In the genomic region with DNA sequence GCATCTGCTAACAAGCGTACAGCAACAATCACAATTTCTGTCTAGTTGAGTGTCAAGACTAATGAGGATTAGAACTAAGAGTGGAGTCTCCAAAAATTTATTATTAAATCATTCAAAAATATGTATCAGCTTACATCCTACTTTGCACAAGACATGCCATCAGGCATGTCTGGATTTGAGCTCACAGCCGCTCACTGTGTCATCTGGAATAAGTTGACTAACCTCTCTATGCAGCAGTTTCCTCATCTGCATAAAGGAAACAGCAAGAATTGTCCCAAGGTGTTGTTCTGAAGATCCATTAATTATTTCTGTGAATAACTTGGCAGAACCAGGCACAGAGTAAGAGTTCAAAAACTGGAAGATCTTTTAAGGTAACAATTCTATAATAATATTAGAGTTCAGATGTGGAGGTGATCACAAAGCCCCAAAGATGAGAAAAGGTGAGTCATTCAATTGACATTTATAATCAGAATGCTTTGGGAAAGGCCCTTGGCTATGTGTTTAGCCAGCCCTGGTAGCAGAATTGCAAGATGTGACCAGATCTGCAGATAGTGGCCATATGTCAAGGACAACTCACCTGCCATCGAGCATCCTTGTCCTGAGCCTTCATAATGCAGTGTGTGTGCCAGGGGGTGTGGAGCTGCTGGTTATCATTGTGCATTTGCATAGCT, we compare ENCODE assay signal across 23 cellular contexts.
"Had no signal": no experiment of that assay in that cellular context is flagged by ENCODE, and none has a peak within 500 bp of the region (broad histone marks: within the 10 kb centered on the region; RNA-seq: fewer than 3 reads in every experiment).

No MANE protein-coding gene starts in this region.

- H3K79me2 ChIP-seq: hepatocyte, parathyroid adenoma had no signal

- ATAC-seq: left cardiac atrium; left lung; naive thymus-derived CD4-positive, alpha-beta T cell; right lobe of liver; stimulated activated naive B cell treated with anti-CD40 and anti-IgM and Interleukin-4, amounts not matched to agents 10 μg/mL and 1 μg/mL and 100 μg/mL, for 72 hours had no signal

- H2AFZ ChIP-seq: hepatocyte, neural progenitor cell, parathyroid adenoma had no signal

- H3K4me2 ChIP-seq: hepatocyte, neural progenitor cell had no signal

- H3K4me1 ChIP-seq: left lung, neural progenitor cell, parathyroid adenoma, right lobe of liver, tibial nerve, upper lobe of left lung had no signal

- H3K9me3 ChIP-seq: esophagus squamous epithelium, left lung, right lobe of liver, thoracic aorta, tibial nerve, upper lobe of left lung had no signal

- H3K4me3 ChIP-seq: dorsolateral prefrontal cortex, esophagus squamous epithelium, hepatocyte, left lung, neural progenitor cell, right lobe of liver, thoracic aorta, tibial nerve, upper lobe of left lung had no signal

- H3K27ac ChIP-seq: dorsolateral prefrontal cortex, esophagus squamous epithelium, hepatocyte, left lung, neural progenitor cell, parathyroid adenoma, right lobe of liver, thoracic aorta, tibial nerve, upper lobe of left lung had no signal

- H3K4me3 Mint-ChIP-seq: naive thymus-derived CD4-positive, alpha-beta T cell; nephron; neural progenitor cell; stimulated activated naive B cell treated with anti-CD40 and anti-IgM and Interleukin-4, amounts not matched to agents 10 μg/mL and 1 μg/mL and 100 μg/mL, for 72 hours; stimulated activated naive CD8-positive, alpha-beta T cell treated with anti-CD3 and anti-CD28 coated beads, Interleukin-15, Interleukin-2, amounts not matched to agents 100 ng/mL and 50 ng/mL, for 24 hours had no signal

- H3K27ac Mint-ChIP-seq: naive thymus-derived CD4-positive, alpha-beta T cell; nephron; neural progenitor cell; progenitor cell of endocrine pancreas; stimulated activated naive B cell treated with anti-CD40 and anti-IgM and Interleukin-4, amounts not matched to agents 10 μg/mL and 1 μg/mL and 100 μg/mL, for 72 hours; stimulated activated naive CD8-positive, alpha-beta T cell treated with anti-CD3 and anti-CD28 coated beads, Interleukin-15, Interleukin-2, amounts not matched to agents 100 ng/mL and 50 ng/mL, for 24 hours had no signal

- H3K9me3 Mint-ChIP-seq: nephron; neural progenitor cell; stimulated activated naive B cell treated with anti-CD40 and anti-IgM and Interleukin-4, amounts not matched to agents 10 μg/mL and 1 μg/mL and 100 μg/mL, for 72 hours; stimulated activated naive CD8-positive, alpha-beta T cell treated with anti-CD3 and anti-CD28 coated beads, Interleukin-15, Interleukin-2, amounts not matched to agents 100 ng/mL and 50 ng/mL, for 24 hours had no signal

- H3K36me3 Mint-ChIP-seq: naive thymus-derived CD4-positive, alpha-beta T cell; neural progenitor cell; stimulated activated naive B cell treated with anti-CD40 and anti-IgM and Interleukin-4, amounts not matched to agents 10 μg/mL and 1 μg/mL and 100 μg/mL, for 72 hours had no signal

- H3K4me1 Mint-ChIP-seq: naive thymus-derived CD4-positive, alpha-beta T cell; nephron; neural progenitor cell; stimulated activated naive B cell treated with anti-CD40 and anti-IgM and Interleukin-4, amounts not matched to agents 10 μg/mL and 1 μg/mL and 100 μg/mL, for 72 hours had no signal

- DNase-seq: cortex of kidney; dorsolateral prefrontal cortex; effector CD4-positive, alpha-beta T cell; esophagus squamous epithelium; left cardiac atrium; left lung; mesendoderm; midbrain; naive thymus-derived CD4-positive, alpha-beta T cell; right lobe of liver; small intestine; stimulated activated CD4-positive, alpha-beta T cell treated with anti-CD3 and anti-CD28 coated beads, Interleukin-15, amount 100 ng/mL, for 24 hours; stimulated activated CD4-positive, alpha-beta T cell treated with anti-CD3 and anti-CD28 coated beads, Interleukin-2, amount 100 ng/mL, for 48 hours; stimulated activated naive B cell treated with anti-CD40 and anti-IgM and Interleukin-4, amounts not matched to agents 10 μg/mL and 1 μg/mL and 100 μg/mL, for 72 hours; upper lobe of left lung had no signal

- H3K27me3 ChIP-seq: right lobe of liver, tibial nerve, upper lobe of left lung had no signal

- H3K36me3 ChIP-seq: esophagus squamous epithelium, left lung, neural progenitor cell, right lobe of liver, thoracic aorta, tibial nerve, upper lobe of left lung had no signal

- H3K9ac ChIP-seq: neural progenitor cell, parathyroid adenoma had no signal
